20 cellular contexts compared by ENCODE assay signal in genomic region chr6:137568067-137568466, GRCh38.
"Had no signal": no experiment of that assay in that cellular context is flagged by ENCODE, and none has a peak within 500 bp of the region (broad histone marks: within the 10 kb centered on the region; RNA-seq: fewer than 3 reads in every experiment).

No MANE protein-coding gene starts in this region.

- H3K9ac ChIP-seq: SK-N-SH had no signal

- H3K9me3 ChIP-seq: SK-N-SH had no signal

- H3K27ac Mint-ChIP-seq: T-cell had no signal

- H3K4me3 Mint-ChIP-seq: T-cell had no signal

- DNase-seq: Karpas-422, KG1, MM.1S, NCI-H1048, NCI-H1105, NCI-H1417, NCI-H1436 treated with DMSO at 0.1 percent for 48 hours, NCI-H1694, NCI-H187 treated with DMSO at 0.1 percent for 48 hours, NCI-H2081, NCI-H2107, NCI-H2227 treated with DMSO at 0.1 percent for 48 hours, NCI-H524, NCI-H526 treated with DMSO at 0.1 percent for 48 hours, NCI-H748 treated with DMSO at 0.1 percent for 48 hours, RPMI8226, SHP77, SK-N-SH, SW 1271, T-cell had no signal

- H3K36me3 Mint-ChIP-seq: T-cell had no signal

- H3K9me2 ChIP-seq: SK-N-SH had no signal

- H3K4me2 ChIP-seq: SK-N-SH had no signal

- ATAC-seq: T-cell had no signal
